In genomic region chrX:116238866-116239265, GRCh38 we compare ENCODE assay signal across 18 cellular contexts.
"Had no signal": no experiment of that assay in that cellular context is flagged by ENCODE, and none has a peak within 500 bp of the region (broad histone marks: within the 10 kb centered on the region; RNA-seq: fewer than 3 reads in every experiment).

No MANE protein-coding gene starts in this region.

- DNase-seq: activated B cell treated with CpG ODN at 0.5 μM for 24 hours; activated CD4-positive, alpha-beta memory T cell treated with anti-CD3 and anti-CD28 coated beads, Interleukin-2, amount 10 ng/mL, durations not matched to agents 7 days and 5 days; activated CD4-positive, alpha-beta T cell treated with anti-CD3 and anti-CD28 coated beads for 48 hours; activated naive CD4-positive, alpha-beta T cell treated with anti-CD3 and anti-CD28 coated beads for 36 hours; activated T-cell treated with anti-CD3 and anti-CD28 coated beads, Interleukin-2, amount 50 U/mL, for 24 hours; aorta; effector memory CD8-positive, alpha-beta T cell; hypothalamus; islet precursor cell; left lung; occipital lobe; posterior cingulate gyrus; stimulated activated CD4-positive, alpha-beta T cell treated with anti-CD3 and anti-CD28 coated beads, Interleukin-1b, Interleukin-23, amount 100 ng/mL, for 48 hours; stimulated activated CD8-positive, alpha-beta memory T cell treated with anti-CD3 and anti-CD28 coated beads, Interleukin-4, amount 100 ng/mL, for 48 hours; stimulated activated naive CD4-positive, alpha-beta T cell; SW 1271; T-helper 2 cell; upper lobe of right lung had no signal

- H3K4me1 ChIP-seq: left lung, upper lobe of right lung had no signal

- ATAC-seq: effector memory CD8-positive, alpha-beta T cell; left lung; upper lobe of right lung had no signal

- H3K27me3 ChIP-seq: upper lobe of right lung had no signal

- H3K9me3 ChIP-seq: left lung, upper lobe of right lung had no signal

- H3K36me3 ChIP-seq: left lung, upper lobe of right lung had no signal

- H3K27ac ChIP-seq: left lung had no signal

- H3K4me3 ChIP-seq: left lung, upper lobe of right lung had no signal
